Comparison of ENCODE assay signal across 8 cellular contexts in the genomic region with DNA sequence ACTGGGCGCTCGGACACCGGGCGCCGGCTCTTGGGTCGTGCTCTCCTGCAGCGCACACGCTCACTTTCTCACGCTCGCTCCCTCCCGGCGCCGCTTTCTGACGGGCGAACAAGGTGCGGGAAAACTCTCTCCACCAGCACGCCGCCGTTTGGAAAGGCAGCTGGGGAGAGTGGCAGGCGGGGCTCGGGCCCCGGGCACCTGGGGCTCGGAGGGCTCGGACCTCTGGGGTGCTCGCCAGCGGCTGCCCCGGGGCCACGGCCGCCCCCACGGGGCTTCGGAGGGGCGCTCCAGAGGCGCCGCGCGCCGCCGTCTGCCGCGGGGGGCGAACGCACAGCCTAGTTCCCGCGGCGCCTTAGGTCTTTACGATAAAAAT. TPM values are rescaled to one million over a fixed set of nuclear protein-coding genes. Genes with fewer than 3 reads are reported as not detected.
DNase-seq lines count a peak whose midpoint lies in the region; ATAC-seq, FAIRE-seq and TF ChIP-seq lines count a peak whose summit lies in the region.

No MANE protein-coding gene starts in this region.

- peak overlapping the region; percentile 79 for H2AFZ ChIP-seq in K562 (ENCODE audit: low read depth, low read length)

- ATAC-seq in HG03442 (IDR thresholded peaks at IDR 0.05; ENCODE audit: unreplicated experiment) (peak; percentile 9), K562 (peak; percentile 6), lung (ENCODE audit: insufficient read depth, low FRiP score) (no peak)

- H3K4me2 ChIP-seq in K562 (ENCODE audit: insufficient read depth, low read length), result peak overlapping the region; percentile 90

- no peaks in the 10 kb centered on the region; the same call in 1 of the 2 replicates for H3K9me3 ChIP-seq in AG04450 (ENCODE audit: control insufficient read depth, insufficient read depth, low read length)
- H3K9me3 ChIP-seq in K562 (replicated peaks; ENCODE audit: control insufficient read depth, insufficient read depth, low read depth, low read length), result no peaks in the 10 kb centered on the region
- H3K9me3 ChIP-seq in lung (ENCODE audit: control insufficient read depth in 2 of 2, insufficient read depth in 1 of 2, low read length in 1 of 2), result no peaks in the 10 kb centered on the region

- H3K79me2 ChIP-seq in K562 (ENCODE audit: control insufficient read depth, insufficient read depth, low read length), result peaks cover 75% of the 10 kb centered on the region

- TF ChIP-seq CTCF in AG04450 (IDR thresholded peaks at IDR 0.05; ENCODE audit: low read depth, low read length) (no peak), K562 (IDR thresholded peaks at IDR 0.05 in 2 of 3, conservative IDR thresholded peaks at IDR 0.05 in 1 of 3; ENCODE audit: insufficient read depth in 2 of 3, low read depth in 1 of 3, low read length in 3 of 3) (no peak), lung (IDR thresholded peaks at IDR 0.05; ENCODE audit: control extremely low read depth, extremely low read depth) (no peak)

- BruUV-seq in K562 (replicated peaks; lab: Mats Ljungman, UMichigan), result TSS peak; percentile 78

- no peak for TF ChIP-seq RAD21 in K562 (CRISPR knock-in tag; conservative IDR thresholded peaks at IDR 0.05 in 1 of 2, IDR thresholded peaks at IDR 0.05 in 1 of 2)

- WGBS in K562 (ENCODE audit: insufficient coverage, low coverage, missing lambda C conversion rate), result under 1% methylated on average over 39 of the region's 46 CpGs
- 0% methylated on average over 44 to 46 of the region's 46 CpGs for WGBS in lung, 2 donors
- WGBS in urinary bladder, result under 1% methylated on average over 46 of the region's 46 CpGs

- intact Hi-C loops in K562 (cut with micrococcal nuclease), result loop anchor here (2.0 kb wide), 2 partner anchors 19 to 91 kb away; no protein-coding TSS in a partner anchor

- in situ Hi-C loops in K562 (cut with MboI), result loop anchor here (10.0 kb wide), 1 partner anchor 293 kb away; a partner anchor contains a TSS

- H3K27ac ChIP-seq in AG04450 (ENCODE audit: low read depth, low read length) (no peak overlapping the region), K562 (ENCODE audit: extremely low read depth, low read depth, low read length) (peak overlapping the region; percentile 98), lung (ENCODE audit: low read depth in 1 of 2, low read length in 1 of 2) (peak overlapping the region; percentile 100), urinary bladder (ENCODE audit: low read depth) (peak overlapping the region; percentile 100)

- POLR2A ChIA-PET in AG04450 (lab: Yijun Ruan, JAX), result no interaction called here
- POLR2A ChIA-PET in K562 (lab: Yijun Ruan, JAX), result interaction anchor here (0.9 to 2.5 kb wide), 4 partner anchors 11 to 33 kb away, joined by 3 to 12 read pairs (median 8); no protein-coding TSS in a partner anchor

- no peak for DNase-seq in AG04450 (ENCODE audit: low read depth, low spot score)
- DNase-seq in GM19239 (ENCODE audit: insufficient read length, low spot score), result peak; percentile 29
- DNase-seq in K562 (ENCODE audit: extremely low read depth in 1 of 4, low spot score in 3 of 4), result peak in 1 of 4 experiments; percentile 52
- DNase-seq in lung (ENCODE audit: low spot score), result no peak
- DNase-seq in NCI-H1417 treated with DMSO at 0.1 percent for 48 hours (lab: John Stamatoyannopoulos, UW), result no peak
- no peak for DNase-seq in frontal cortex (ENCODE audit: low spot score in 2 of 2)

- H3K4me1 ChIP-seq in K562 (replicated peaks in 1 of 2; ENCODE audit: control insufficient read depth in 2 of 2, insufficient read depth in 2 of 2, low read length in 2 of 2) (peaks cover 24 to 28% of the 10 kb centered on the region in 2 experiments; a peak in 4 of 5 replicates), lung (ENCODE audit: control insufficient read depth in 2 of 2, insufficient read depth in 2 of 2, low read length in 2 of 2) (peaks cover 2 to 17% of the 10 kb centered on the region in 2 donors), urinary bladder (ENCODE audit: insufficient read depth) (no peaks in the 10 kb centered on the region)

- no peak for TF ChIP-seq EP300 in K562 (IDR thresholded peaks at IDR 0.05; ENCODE audit: low read length)

- no peak for TF ChIP-seq POLR2A in K562 (conservative IDR thresholded peaks at IDR 0.05)

- no peaks in the 10 kb centered on the region for H3K27me3 ChIP-seq in AG04450 (ENCODE audit: control insufficient read depth, insufficient read depth, low read length)
- no peaks in the 10 kb centered on the region for H3K27me3 ChIP-seq in K562 (ENCODE audit: control insufficient read depth in 2 of 2, insufficient read depth in 2 of 2, low read length in 2 of 2)
- H3K27me3 ChIP-seq in lung (ENCODE audit: control insufficient read depth, insufficient read depth), result no peaks in the 10 kb centered on the region

- no peak for FAIRE-seq in GM19239 (lab: Jason Lieb, UNC)
- FAIRE-seq in K562 (lab: Jason Lieb, UNC), result no peak
- FAIRE-seq in frontal cortex (lab: Jason Lieb, UNC), result no peak

- CTCF ChIA-PET in AG04450 (lab: Charles Lee), result interaction anchor here (0.7 to 2.0 kb wide), 4 partner anchors 20 to 102 kb away, joined by 3 to 6 read pairs (median 4); no protein-coding TSS in a partner anchor
- CTCF ChIA-PET in K562 (lab: Yijun Ruan, JAX; ENCODE audit: low intra/inter-chr PET ratio), result no interaction called here

- H3K9ac ChIP-seq in K562 (ENCODE audit: insufficient read depth in 1 of 2, low read depth in 2 of 2, low read length in 2 of 2), result peak overlapping the region; percentile 99 to 100

- H3K4me3 ChIP-seq in AG04450 (ENCODE audit: low read depth, low read length), result peak overlapping the region; percentile 96
- H3K4me3 ChIP-seq in K562, result peak overlapping the region; percentile 74
- peak overlapping the region; percentile 94 for H3K4me3 ChIP-seq in lung
- peak overlapping the region; percentile 78 for H3K4me3 ChIP-seq in urinary bladder (ENCODE audit: low read depth, low read length)

- no peaks in the 10 kb centered on the region for H3K9me1 ChIP-seq in K562 (ENCODE audit: control insufficient read depth, insufficient read depth, low read length)

- H4K20me1 ChIP-seq in K562 (replicated peaks; ENCODE audit: control insufficient read depth, insufficient read depth, low read length), result 0 out of 2 replicates have a peak, but pooled peaks cover 4% of the 10 kb centered on the region

- peaks cover 17% of the 10 kb centered on the region for H3K36me3 ChIP-seq in K562 (ENCODE audit: control insufficient read depth, insufficient read depth, low read length)
- peaks cover 0 to 1% of the 10 kb centered on the region in 2 donors for H3K36me3 ChIP-seq in lung (ENCODE audit: control insufficient read depth in 2 of 2, insufficient read depth in 2 of 2, low read length in 2 of 2)
- no peaks in the 10 kb centered on the region for H3K36me3 ChIP-seq in urinary bladder (ENCODE audit: insufficient read depth)

TF ChIP-seq in K562, 482 proteins besides CTCF, POLR2A, EP300 and RAD21 (continues in another document):
- TF ChIP-seq, protein P1, sequence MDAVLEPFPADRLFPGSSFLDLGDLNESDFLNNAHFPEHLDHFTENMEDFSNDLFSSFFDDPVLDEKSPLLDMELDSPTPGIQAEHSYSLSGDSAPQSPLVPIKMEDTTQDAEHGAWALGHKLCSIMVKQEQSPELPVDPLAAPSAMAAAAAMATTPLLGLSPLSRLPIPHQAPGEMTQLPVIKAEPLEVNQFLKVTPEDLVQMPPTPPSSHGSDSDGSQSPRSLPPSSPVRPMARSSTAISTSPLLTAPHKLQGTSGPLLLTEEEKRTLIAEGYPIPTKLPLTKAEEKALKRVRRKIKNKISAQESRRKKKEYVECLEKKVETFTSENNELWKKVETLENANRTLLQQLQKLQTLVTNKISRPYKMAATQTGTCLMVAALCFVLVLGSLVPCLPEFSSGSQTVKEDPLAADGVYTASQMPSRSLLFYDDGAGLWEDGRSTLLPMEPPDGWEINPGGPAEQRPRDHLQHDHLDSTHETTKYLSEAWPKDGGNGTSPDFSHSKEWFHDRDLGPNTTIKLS (IDR thresholded peaks at IDR 0.05; ENCODE audit: borderline replicate concordance, low read depth), result no peak

RNA-seq across cellular contexts. Expression of a gene that starts 0.4 kb away (rescaled TPM):
- 27.3 and 34.1 TPM in 2 replicates for polyA plus RNA-seq in AG04450 (2011; rRNA removed)
- polyA minus RNA-seq in AG04450 (2011; rRNA and poly(A)+ RNA removed), result 58.1 and 74.4 TPM in 2 replicates
- 60.0 and 102 TPM in 2 replicates for total RNA-seq in K562 (2011; cell fraction: chromatin; rRNA removed; ENCODE audit: low replicate concordance)
- 40.2 and 50.7 TPM in 2 replicates for total RNA-seq in K562 (2011; cell fraction: nucleolus; rRNA removed)
- 70.0 and 75.9 TPM in 2 replicates for total RNA-seq in K562 (2011; cell fraction: nucleoplasm; rRNA removed)
- total RNA-seq in K562 (2014; rRNA removed), result 16.1 and 27.6 TPM in 2 replicates
- total RNA-seq in K562 (2014; rRNA removed; fragmentation: Illumina TruSeq; extraction: Trizol), result 14.1 and 15.9 TPM in 2 replicates
- total RNA-seq in K562 (2015; rRNA removed; fragmentation: Illumina TruSeq; extraction: Trizol), result 15.6 and 18.7 TPM in 2 replicates
- total RNA-seq in K562 (2021), result 21.3 and 25.7 TPM in 2 replicates
- polyA plus RNA-seq in K562 (2011; rRNA removed), result 43.6 and 48.7 TPM in 2 replicates
- polyA plus RNA-seq in K562 (2011; cell fraction: cytosol; rRNA removed), result 30.4 and 33.0 TPM in 2 replicates
- 81.3 and 107 TPM in 2 replicates for polyA plus RNA-seq in K562 (2011; cell fraction: nucleus; rRNA removed)
- polyA plus RNA-seq in K562 (2012), result 15.3 and 19.4 TPM in 2 replicates
- polyA plus RNA-seq in K562 (2014; fragmentation: Illumina TruSeq; extraction: Trizol), result 21.6 and 24.2 TPM in 2 replicates
- polyA plus RNA-seq in K562 (2014; fragmentation: Nextera tagmentation; extraction: Ambion mirVana), result 1 to 10 TPM; 7.0 to 7.2 TPM
- polyA plus RNA-seq in K562 (2014; rRNA removed), result 29.8 and 32.1 TPM in 2 replicates
- polyA minus RNA-seq in K562 (2011; rRNA and poly(A)+ RNA removed), result 77.5 and 80.6 TPM in 2 replicates
- polyA minus RNA-seq in K562 (2011; cell fraction: cytosol; rRNA and poly(A)+ RNA removed), result 15.9 and 21.8 TPM in 2 replicates
- polyA minus RNA-seq in K562 (2011; cell fraction: nucleus; rRNA and poly(A)+ RNA removed), result 36.1 and 82.8 TPM in 2 replicates
- total RNA-seq in lung, result 100 to 1,000 TPM in 1 of 2 donors, 10 to 100 TPM in 1; 35.8 to 109 TPM
- 10 to 100 TPM; 13.2 to 16.3 TPM for polyA plus RNA-seq in lung
- 116 TPM for total RNA-seq in urinary bladder
- polyA plus RNA-seq in urinary bladder, result 29.3 TPM
- total RNA-seq in frontal cortex, result 94.2 TPM
